Comparison of ENCODE assay signal across 8 cellular contexts in the genomic region with DNA sequence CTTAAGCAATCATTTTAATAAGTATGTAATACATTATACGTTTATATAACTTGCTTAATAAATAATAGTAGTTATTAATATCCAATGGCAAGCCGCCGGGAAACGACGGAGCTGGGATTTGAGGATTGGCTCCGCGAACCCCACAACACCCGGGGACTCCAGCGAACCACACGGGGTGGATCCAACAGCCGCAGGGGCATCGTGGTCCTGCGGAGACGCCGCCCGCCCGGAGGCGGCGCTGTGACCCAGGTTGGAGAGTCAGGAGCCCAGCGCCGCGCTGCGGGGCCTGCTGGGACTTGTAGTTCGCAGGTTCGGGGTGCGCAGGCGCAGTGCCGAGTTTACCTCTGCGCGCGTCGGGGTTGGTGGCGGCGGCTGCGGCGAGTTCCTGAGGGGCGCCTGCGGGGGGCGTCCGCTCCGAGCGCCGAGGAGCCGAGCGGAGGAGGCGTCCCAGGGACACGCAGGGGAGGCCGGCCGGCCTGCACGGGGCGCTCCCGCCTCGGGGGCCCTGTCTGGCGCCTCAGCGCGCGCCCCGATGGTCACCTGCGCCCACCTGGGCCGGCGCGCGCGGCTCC. TPM values are rescaled to one million over a fixed set of nuclear protein-coding genes. Genes with fewer than 3 reads are reported as not detected.
DNase-seq lines count a peak whose midpoint lies in the region; ATAC-seq, FAIRE-seq and TF ChIP-seq lines count a peak whose summit lies in the region.

A gene (plus strand): TSS at position 329 of the 572 bp plus-strand sequence. CDS start 204 bp downstream, at position 533.

- H3K9me3 ChIP-seq in astrocyte (ENCODE audit: insufficient read depth, low read depth, low read length) (no peaks in the 10 kb centered on the region), hepatocyte (ENCODE audit: low read depth) (no peaks in the 10 kb centered on the region), aorta (ENCODE audit: control insufficient read depth, low read length) (no peaks in the 10 kb centered on the region)

- H3K9me3 Mint-ChIP-seq in astrocyte (ENCODE audit: unreplicated experiment): peaks cover 4% of the 10 kb centered on the region

- H3K9ac ChIP-seq in astrocyte (ENCODE audit: low read length): peak within 1 kb of the TSS; percentile 78
- H3K9ac ChIP-seq in rectal smooth muscle tissue (ENCODE audit: low read length): peak within 1 kb of the TSS; percentile 62

- H3K4me1 ChIP-seq in astrocyte (ENCODE audit: insufficient read depth, low read length): no peaks in the 10 kb centered on the region
- H3K4me1 ChIP-seq in hepatocyte (ENCODE audit: insufficient read depth): peaks cover 4% of the 10 kb centered on the region
- H3K4me1 ChIP-seq in rectal smooth muscle tissue (ENCODE audit: control insufficient read depth, insufficient read depth, low read length): no peaks in the 10 kb centered on the region
- no peaks in the 10 kb centered on the region for H3K4me1 ChIP-seq in aorta (ENCODE audit: control insufficient read depth in 1 of 2, insufficient read depth in 2 of 2, low read length in 2 of 2)

- no peak for FAIRE-seq in astrocyte (lab: Jason Lieb, UNC)

- under 1% methylated on average over 46 of the region's 64 CpGs for WGBS in hepatocyte (ENCODE audit: low lambda C conversion rate, missing lambda C conversion rate)
- WGBS in aorta, 2 donors: 0% methylated on average over 61 to 64 of the region's 64 CpGs

- H3K27ac ChIP-seq in astrocyte (ENCODE audit: low read depth, low read length) (no peak within 1 kb of the TSS), hepatocyte (peak within 1 kb of the TSS; percentile 73), rectal smooth muscle tissue (ENCODE audit: low read depth, low read length) (peak within 1 kb of the TSS; percentile 14), aorta (ENCODE audit: low read depth in 1 of 2, low read length in 2 of 2) (no peak within 1 kb of the TSS)

- H3K4me3 ChIP-seq in astrocyte (ENCODE audit: insufficient read depth, low read depth, low read length): peak within 1 kb of the TSS; percentile 75
- H3K4me3 ChIP-seq in hepatocyte: peak within 1 kb of the TSS; percentile 60
- peak within 1 kb of the TSS; percentile 75 for H3K4me3 ChIP-seq in rectal smooth muscle tissue (ENCODE audit: low read length)
- peak within 1 kb of the TSS; percentile 72 to 86 for H3K4me3 ChIP-seq in aorta (ENCODE audit: low read length in 2 of 2)

- peak within 1 kb of the TSS; percentile 85 for H2AFZ ChIP-seq in astrocyte (ENCODE audit: low read depth, low read length)
- peak within 1 kb of the TSS; percentile 73 for H2AFZ ChIP-seq in hepatocyte

- DNase-seq in NCI-H187 (lab: John Stamatoyannopoulos, UW) (peak; percentile 92 to 98), T-helper 2 cell (peak; percentile 95 to 99 (median 97)), astrocyte (ENCODE audit: low read depth) (peak; percentile 77), hepatocyte (ENCODE audit: low spot score) (peak; percentile 100), aorta (peak; percentile 98 to 99)

- no peaks in the 10 kb centered on the region for H3K4me1 Mint-ChIP-seq in astrocyte (ENCODE audit: low read depth, unreplicated experiment)

- intact Hi-C loops in aorta (cut with DNase I): no loop called here

- no peaks in the 10 kb centered on the region for H3K27me3 ChIP-seq in astrocyte (ENCODE audit: insufficient read depth, low read length)
- no peaks in the 10 kb centered on the region for H3K27me3 ChIP-seq in hepatocyte
- no peaks in the 10 kb centered on the region for H3K27me3 ChIP-seq in rectal smooth muscle tissue (ENCODE audit: control insufficient read depth, insufficient read depth, low read length)
- H3K27me3 ChIP-seq in aorta (ENCODE audit: control insufficient read depth in 1 of 2, insufficient read depth in 2 of 2, low read length in 1 of 2): no peaks in the 10 kb centered on the region

- H3K27ac Mint-ChIP-seq in astrocyte (ENCODE audit: unreplicated experiment): peak within 1 kb of the TSS; percentile 41

- peak; percentile 88 for ATAC-seq in GM18498 (IDR thresholded peaks at IDR 0.05; ENCODE audit: unreplicated experiment)
- peak; percentile 85 for ATAC-seq in HG02943 (IDR thresholded peaks at IDR 0.05; ENCODE audit: low read depth, unreplicated experiment)
- ATAC-seq in aorta (ENCODE audit: low FRiP score): peak; percentile 98

- H4K20me1 ChIP-seq in astrocyte (ENCODE audit: insufficient read depth, low read length) (no peaks in the 10 kb centered on the region), hepatocyte (ENCODE audit: insufficient read depth, poor library complexity, severe bottlenecking) (no peaks in the 10 kb centered on the region)

- TF ChIP-seq CTCF in astrocyte (IDR thresholded peaks at IDR 0.05; ENCODE audit: insufficient read depth, low read depth, low read length) (peak; percentile 69), hepatocyte (IDR thresholded peaks at IDR 0.05; ENCODE audit: poor library complexity) (peak; percentile 94)

- H3K9me2 ChIP-seq in hepatocyte (replicated peaks; ENCODE audit: insufficient read depth): no peaks in the 10 kb centered on the region

- no peaks in the 10 kb centered on the region for H3K27me3 Mint-ChIP-seq in astrocyte (ENCODE audit: low read depth, unreplicated experiment)

- H3K36me3 Mint-ChIP-seq in astrocyte (ENCODE audit: low read depth, unreplicated experiment): peaks cover 29% of the 10 kb centered on the region

- H3K79me2 ChIP-seq in astrocyte (ENCODE audit: insufficient read depth, low read length): peaks cover 4% of the 10 kb centered on the region
- peaks cover 22% of the 10 kb centered on the region for H3K79me2 ChIP-seq in hepatocyte

- H3K4me2 ChIP-seq in astrocyte (ENCODE audit: low read length): peak within 1 kb of the TSS; percentile 98
- peak within 1 kb of the TSS; percentile 97 for H3K4me2 ChIP-seq in hepatocyte

- H3K36me3 ChIP-seq in astrocyte (ENCODE audit: insufficient read depth, low read length): no peaks in the 10 kb centered on the region
- H3K36me3 ChIP-seq in hepatocyte (replicated peaks; ENCODE audit: insufficient read depth, low read depth): no peaks in the 10 kb centered on the region
- no peaks in the 10 kb centered on the region for H3K36me3 ChIP-seq in rectal smooth muscle tissue (ENCODE audit: control insufficient read depth, insufficient read depth, low read length)
- H3K36me3 ChIP-seq in aorta (ENCODE audit: control insufficient read depth in 1 of 2, insufficient read depth in 2 of 2, low read length in 1 of 2): peaks cover 0 to 2% of the 10 kb centered on the region in 2 donors

- peak within 1 kb of the TSS; percentile 86 for H3K4me3 Mint-ChIP-seq in astrocyte (ENCODE audit: unreplicated experiment)

RNA-seq across cellular contexts. Expression of the gene that starts here (rescaled TPM):
- total RNA-seq in astrocyte (3.1 and 3.6 TPM in 2 replicates), hepatocyte (4.0 and 5.3 TPM in 2 replicates), aorta (1 to 10 TPM; 3.4 to 6.1 TPM)
- polyA plus RNA-seq in hepatocyte (5.0 and 5.5 TPM in 2 replicates), aorta (1 to 10 TPM in 1 of 2 donors, under 1 TPM in 1; 0.38 to 4.4 TPM)

Comparison
In these comparisons a context has a peak if more than half of its experiments do, and no peak if none do; other contexts are left out.
1. H3K27ac ChIP-seq: peak in hepatocyte (single experiment) and rectal smooth muscle tissue (single experiment); none in astrocyte (single experiment) and aorta (0 of 2).
2. Peak in every context shown above with its lines, with median percentiles within 50 percentile points of each other: ATAC-seq, DNase-seq and H3K4me3 ChIP-seq.